In the genomic region with DNA sequence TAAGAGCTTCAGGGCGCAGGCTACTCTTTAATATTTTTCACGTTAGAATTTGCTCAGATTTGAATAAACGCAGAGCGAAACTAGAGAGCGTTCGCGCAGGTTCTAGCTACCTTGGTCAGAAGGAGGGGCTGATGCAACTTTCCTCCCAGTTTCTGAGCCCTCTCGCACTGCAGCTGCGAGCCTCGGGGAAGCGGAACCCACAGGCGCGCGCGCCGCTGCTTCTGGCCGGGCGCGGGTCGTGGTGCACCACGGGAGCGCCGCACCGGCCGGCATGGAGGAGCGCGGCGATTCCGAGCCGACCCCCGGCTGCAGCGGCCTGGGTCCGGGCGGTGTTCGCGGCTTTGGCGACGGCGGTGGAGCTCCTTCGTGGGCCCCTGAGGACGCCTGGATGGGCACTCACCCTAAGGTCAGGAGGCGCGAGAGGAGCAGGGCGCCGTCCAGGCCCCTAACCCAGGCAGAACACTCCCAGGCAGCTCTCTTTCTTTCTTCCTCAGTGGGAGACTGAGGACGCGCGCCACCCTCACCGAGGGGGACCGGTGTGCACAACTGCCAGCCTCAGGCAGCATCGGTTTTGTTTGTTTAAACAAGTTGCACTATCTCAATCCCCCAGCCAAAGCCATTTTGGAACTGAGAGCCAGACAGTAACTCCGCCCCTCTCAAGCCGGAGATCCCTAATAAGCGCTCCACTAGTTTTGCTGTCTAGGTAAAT, we compare ENCODE assay signal across 8 cellular contexts. TPM values are rescaled to one million over a fixed set of nuclear protein-coding genes. Genes with fewer than 3 reads are reported as not detected.
A peak's percentile ranks its signal among the peaks of the same experiment; 100 is the strongest.
DNase-seq lines count a peak whose midpoint lies in the region; ATAC-seq, FAIRE-seq and TF ChIP-seq lines count a peak whose summit lies in the region.

A gene (plus strand): TSS at position 246 of the 709 bp plus-strand sequence. CDS start 26 bp downstream, at position 272.

- peak within 1 kb of the TSS; percentile 99 for H3K27ac Mint-ChIP-seq in WTC11

- no peaks in the 10 kb centered on the region; the same call in 1 of the 2 replicates for H3K9me3 Mint-ChIP-seq in WTC11

- H3K4me1 ChIP-seq in kidney (ENCODE audit: control insufficient read depth in 1 of 2, insufficient read depth in 1 of 2, low read depth in 1 of 2, low read length in 2 of 2) = peaks cover 7 to 14% of the 10 kb centered on the region in 2 donors

- H3K4me3 Mint-ChIP-seq in WTC11 = peak within 1 kb of the TSS; percentile 97

- CTCF ChIA-PET in WTC11 (lab: Charles Lee) = interaction anchor here (0.9 kb wide), 1 partner anchor 396 kb away, joined by 3 read pairs; no protein-coding TSS in a partner anchor

- peaks cover 14% of the 10 kb centered on the region for H3K36me3 Mint-ChIP-seq in WTC11

- in situ Hi-C loops in ACHN (cut with HindIII; ENCODE audit: low pct_ligation_motif_present, low pct_unique_long_range_greater_than_20kb, low sequenced_read_pairs) = no loop called here

- no peak for TF ChIP-seq CTCF in WTC11 (IDR thresholded peaks at IDR 0.05)
- TF ChIP-seq CTCF in kidney (IDR thresholded peaks at IDR 0.05; ENCODE audit: borderline replicate concordance, extremely low read depth, insufficient read depth) = peak; percentile 9

- POLR2A ChIA-PET in WTC11 (lab: Charles Lee) = interaction anchor here (1.2 to 1.8 kb wide), 2 partner anchors 11 to 15 kb away, joined by 3 to 7 read pairs; no protein-coding TSS in a partner anchor

- intact Hi-C loops in kidney (cut with DNase I) = no loop called here

- peak within 1 kb of the TSS; percentile 71 to 85 for H3K9ac ChIP-seq in kidney (ENCODE audit: low read length in 2 of 2)

- peaks cover 5% of the 10 kb centered on the region; the same call in 1 of the 2 replicates for H3K27me3 Mint-ChIP-seq in WTC11 (ENCODE audit: low read depth)

- FAIRE-seq in kidney (lab: Jason Lieb, UNC) = no peak

- DNase-seq in ACHN = peak; percentile 91
- peak; percentile 83 for DNase-seq in NCI-H2227 (lab: John Stamatoyannopoulos, UW; ENCODE audit: unreplicated experiment)
- peak; percentile 76 for DNase-seq in WTC11 (ENCODE audit: low spot score)
- peak in 53 of 61 donors; percentile 19 to 84 (median 66) for DNase-seq in caudate nucleus (lab: John Stamatoyannopoulos, UW)
- DNase-seq in kidney = peak; percentile 91
- peak; percentile 41 to 62 for DNase-seq in stimulated activated CD4-positive, alpha-beta T cell treated with anti-CD3 and anti-CD28 coated beads, Interleukin-1b, Interleukin-23, amount 100 ng/mL, for 1 hour (ENCODE audit: low read depth in 2 of 2)

- H3K36me3 ChIP-seq in kidney (ENCODE audit: control insufficient read depth in 1 of 2, insufficient read depth in 2 of 2, low read length in 2 of 2) = no peaks in the 10 kb centered on the region

- peak within 1 kb of the TSS; percentile 76 to 95 for H3K4me3 ChIP-seq in kidney (ENCODE audit: low read length in 2 of 2)

- peaks cover 60% of the 10 kb centered on the region for H3K4me1 Mint-ChIP-seq in WTC11

- H3K9me3 ChIP-seq in kidney (ENCODE audit: control insufficient read depth in 1 of 2, low read length in 2 of 2) = no peaks in the 10 kb centered on the region

- peak; percentile 91 for ATAC-seq in GM18861 (IDR thresholded peaks at IDR 0.05; ENCODE audit: unreplicated experiment)
- ATAC-seq in HG03097 (IDR thresholded peaks at IDR 0.05; ENCODE audit: low FRiP score, unreplicated experiment) = peak; percentile 97
- ATAC-seq in WTC11 = peak; percentile 83

- H3K27ac ChIP-seq in caudate nucleus (ENCODE audit: low read depth, low read length) = peak within 1 kb of the TSS; percentile 88
- H3K27ac ChIP-seq in kidney (ENCODE audit: low read depth in 2 of 2, low read length in 2 of 2) = peak within 1 kb of the TSS; percentile 65 to 80

TF ChIP-seq in WTC11, 78 proteins besides CTCF, POLR2A, EP300 and RAD21 (continues in another document):
- TF ChIP-seq, protein P1, sequence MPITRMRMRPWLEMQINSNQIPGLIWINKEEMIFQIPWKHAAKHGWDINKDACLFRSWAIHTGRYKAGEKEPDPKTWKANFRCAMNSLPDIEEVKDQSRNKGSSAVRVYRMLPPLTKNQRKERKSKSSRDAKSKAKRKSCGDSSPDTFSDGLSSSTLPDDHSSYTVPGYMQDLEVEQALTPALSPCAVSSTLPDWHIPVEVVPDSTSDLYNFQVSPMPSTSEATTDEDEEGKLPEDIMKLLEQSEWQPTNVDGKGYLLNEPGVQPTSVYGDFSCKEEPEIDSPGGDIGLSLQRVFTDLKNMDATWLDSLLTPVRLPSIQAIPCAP (CRISPR knock-in tag; IDR thresholded peaks at IDR 0.05) = 0 out of 2 replicates have a peak, but pooled peaks have one; percentile 28
- TF ChIP-seq TEAD1 (CRISPR knock-in tag; IDR thresholded peaks at IDR 0.05) = peak; percentile 87
- TF ChIP-seq, protein P2, sequence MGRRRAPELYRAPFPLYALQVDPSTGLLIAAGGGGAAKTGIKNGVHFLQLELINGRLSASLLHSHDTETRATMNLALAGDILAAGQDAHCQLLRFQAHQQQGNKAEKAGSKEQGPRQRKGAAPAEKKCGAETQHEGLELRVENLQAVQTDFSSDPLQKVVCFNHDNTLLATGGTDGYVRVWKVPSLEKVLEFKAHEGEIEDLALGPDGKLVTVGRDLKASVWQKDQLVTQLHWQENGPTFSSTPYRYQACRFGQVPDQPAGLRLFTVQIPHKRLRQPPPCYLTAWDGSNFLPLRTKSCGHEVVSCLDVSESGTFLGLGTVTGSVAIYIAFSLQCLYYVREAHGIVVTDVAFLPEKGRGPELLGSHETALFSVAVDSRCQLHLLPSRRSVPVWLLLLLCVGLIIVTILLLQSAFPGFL (CRISPR knock-in tag; IDR thresholded peaks at IDR 0.05; ENCODE audit: borderline replicate concordance) = peak; percentile 27; the same call in 1 of the 2 replicates
- no peak for TF ChIP-seq SMAD4 (CRISPR knock-in tag; IDR thresholded peaks at IDR 0.05)
- TF ChIP-seq, protein P3, sequence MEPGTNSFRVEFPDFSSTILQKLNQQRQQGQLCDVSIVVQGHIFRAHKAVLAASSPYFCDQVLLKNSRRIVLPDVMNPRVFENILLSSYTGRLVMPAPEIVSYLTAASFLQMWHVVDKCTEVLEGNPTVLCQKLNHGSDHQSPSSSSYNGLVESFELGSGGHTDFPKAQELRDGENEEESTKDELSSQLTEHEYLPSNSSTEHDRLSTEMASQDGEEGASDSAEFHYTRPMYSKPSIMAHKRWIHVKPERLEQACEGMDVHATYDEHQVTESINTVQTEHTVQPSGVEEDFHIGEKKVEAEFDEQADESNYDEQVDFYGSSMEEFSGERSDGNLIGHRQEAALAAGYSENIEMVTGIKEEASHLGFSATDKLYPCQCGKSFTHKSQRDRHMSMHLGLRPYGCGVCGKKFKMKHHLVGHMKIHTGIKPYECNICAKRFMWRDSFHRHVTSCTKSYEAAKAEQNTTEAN (CRISPR knock-in tag; IDR thresholded peaks at IDR 0.05) = no peak
- no peak for TF ChIP-seq SOX15 (CRISPR knock-in tag; IDR thresholded peaks at IDR 0.05)
- TF ChIP-seq FOXP1 (CRISPR knock-in tag; IDR thresholded peaks at IDR 0.05; ENCODE audit: borderline replicate concordance) = peak; percentile 94
- peak; percentile 57; the same call in 1 of the 2 replicates for TF ChIP-seq RELA (CRISPR knock-in tag; IDR thresholded peaks at IDR 0.05; ENCODE audit: borderline replicate concordance)
- 0 out of 2 replicates have a peak, but pooled peaks have one; percentile 56 for TF ChIP-seq MYBL2 (CRISPR knock-in tag; IDR thresholded peaks at IDR 0.05)
- no peak for TF ChIP-seq ZNF423 (CRISPR knock-in tag; IDR thresholded peaks at IDR 0.05)
- TF ChIP-seq, protein P4, sequence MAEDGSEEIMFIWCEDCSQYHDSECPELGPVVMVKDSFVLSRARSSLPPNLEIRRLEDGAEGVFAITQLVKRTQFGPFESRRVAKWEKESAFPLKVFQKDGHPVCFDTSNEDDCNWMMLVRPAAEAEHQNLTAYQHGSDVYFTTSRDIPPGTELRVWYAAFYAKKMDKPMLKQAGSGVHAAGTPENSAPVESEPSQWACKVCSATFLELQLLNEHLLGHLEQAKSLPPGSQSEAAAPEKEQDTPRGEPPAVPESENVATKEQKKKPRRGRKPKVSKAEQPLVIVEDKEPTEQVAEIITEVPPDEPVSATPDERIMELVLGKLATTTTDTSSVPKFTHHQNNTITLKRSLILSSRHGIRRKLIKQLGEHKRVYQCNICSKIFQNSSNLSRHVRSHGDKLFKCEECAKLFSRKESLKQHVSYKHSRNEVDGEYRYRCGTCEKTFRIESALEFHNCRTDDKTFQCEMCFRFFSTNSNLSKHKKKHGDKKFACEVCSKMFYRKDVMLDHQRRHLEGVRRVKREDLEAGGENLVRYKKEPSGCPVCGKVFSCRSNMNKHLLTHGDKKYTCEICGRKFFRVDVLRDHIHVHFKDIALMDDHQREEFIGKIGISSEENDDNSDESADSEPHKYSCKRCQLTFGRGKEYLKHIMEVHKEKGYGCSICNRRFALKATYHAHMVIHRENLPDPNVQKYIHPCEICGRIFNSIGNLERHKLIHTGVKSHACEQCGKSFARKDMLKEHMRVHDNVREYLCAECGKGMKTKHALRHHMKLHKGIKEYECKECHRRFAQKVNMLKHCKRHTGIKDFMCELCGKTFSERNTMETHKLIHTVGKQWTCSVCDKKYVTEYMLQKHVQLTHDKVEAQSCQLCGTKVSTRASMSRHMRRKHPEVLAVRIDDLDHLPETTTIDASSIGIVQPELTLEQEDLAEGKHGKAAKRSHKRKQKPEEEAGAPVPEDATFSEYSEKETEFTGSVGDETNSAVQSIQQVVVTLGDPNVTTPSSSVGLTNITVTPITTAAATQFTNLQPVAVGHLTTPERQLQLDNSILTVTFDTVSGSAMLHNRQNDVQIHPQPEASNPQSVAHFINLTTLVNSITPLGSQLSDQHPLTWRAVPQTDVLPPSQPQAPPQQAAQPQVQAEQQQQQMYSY (CRISPR knock-in tag; IDR thresholded peaks at IDR 0.05) = no peak
- 0 out of 2 replicates have a peak, but pooled peaks have one; percentile 52 for TF ChIP-seq ESRRA (CRISPR knock-in tag; IDR thresholded peaks at IDR 0.05; ENCODE audit: borderline replicate concordance)
- TF ChIP-seq ELF4 (CRISPR knock-in tag; IDR thresholded peaks at IDR 0.05; ENCODE audit: low read depth) = no peak
- TF ChIP-seq, protein P5, sequence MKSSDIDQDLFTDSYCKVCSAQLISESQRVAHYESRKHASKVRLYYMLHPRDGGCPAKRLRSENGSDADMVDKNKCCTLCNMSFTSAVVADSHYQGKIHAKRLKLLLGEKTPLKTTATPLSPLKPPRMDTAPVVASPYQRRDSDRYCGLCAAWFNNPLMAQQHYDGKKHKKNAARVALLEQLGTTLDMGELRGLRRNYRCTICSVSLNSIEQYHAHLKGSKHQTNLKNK (CRISPR knock-in tag; IDR thresholded peaks at IDR 0.05) = no peak
- TF ChIP-seq TP53 (CRISPR knock-in tag; IDR thresholded peaks at IDR 0.05) = no peak

RNA-seq across cellular contexts. Expression of the gene that starts here (rescaled TPM):
- total RNA-seq in WTC11 (2021) = 22.1 to 24.6 TPM (median 23.8 TPM) in 3 replicates
- total RNA-seq in kidney = 25.6 TPM
- 24.7 TPM for polyA plus RNA-seq in kidney (ENCODE audit: insufficient read depth, low read depth, low replicate concordance)

Comparison
In these comparisons a context has a peak if more than half of its experiments do, and no peak if none do; other contexts are left out.
1. Peak in every context shown above with its lines: DNase-seq, ATAC-seq, H3K4me3 ChIP-seq and H3K27ac ChIP-seq.